In the genomic region with DNA sequence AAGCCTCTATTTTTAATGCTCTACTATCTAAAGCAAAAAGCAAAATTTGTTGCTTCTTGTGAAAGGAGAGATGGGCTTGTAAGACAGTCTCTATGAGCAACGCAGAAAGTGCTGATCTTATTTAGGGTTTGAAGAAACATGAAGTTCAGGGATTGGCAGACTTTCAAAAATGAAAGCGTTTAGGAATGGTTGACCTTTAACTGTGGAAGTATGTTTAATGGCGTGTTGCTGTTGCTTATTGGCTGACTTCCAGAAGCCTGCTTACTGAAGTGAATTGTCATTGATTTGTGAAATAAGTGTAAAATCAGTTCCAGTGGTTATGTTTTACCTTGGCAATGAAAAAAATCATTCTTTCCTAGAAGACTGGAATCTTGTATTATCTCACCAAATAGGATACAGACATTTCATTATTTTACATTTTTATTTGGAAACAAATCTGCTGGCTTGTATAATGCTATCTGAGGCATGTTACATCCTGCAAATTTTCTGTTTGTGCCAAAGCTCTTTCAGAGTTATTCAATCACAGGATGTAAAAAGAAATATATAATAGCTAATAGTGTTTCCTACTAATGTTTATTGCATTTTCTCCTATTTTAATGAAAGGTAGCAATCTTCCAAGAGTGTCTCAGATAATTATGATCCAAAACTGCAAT, we compare ENCODE assay signal across 10 cellular contexts.
A peak's percentile ranks its signal among the peaks of the same experiment; 100 is the strongest.
DNase-seq lines count a peak whose midpoint lies in the region; ATAC-seq and TF ChIP-seq lines count a peak whose summit lies in the region.
"Had no signal": no experiment of that assay in that cellular context is flagged by ENCODE, and none has a peak within 500 bp of the region (broad histone marks: within the 10 kb centered on the region; RNA-seq: fewer than 3 reads in every experiment).

No MANE protein-coding gene starts in this region.

- intact Hi-C loops in right cardiac atrium (cut with DNase I) = no loop called here

- H3K4me3 ChIP-seq in astrocyte of the cerebellum (ENCODE audit: low read depth, low read length) (no peak overlapping the region), kidney epithelial cell (ENCODE audit: low read depth, low read length) (no peak overlapping the region), right cardiac atrium (ENCODE audit: low read length) (no peak overlapping the region)

- H3K9me3 ChIP-seq in right cardiac atrium (ENCODE audit: control insufficient read depth, low read length) = no peaks in the 10 kb centered on the region

- DNase-seq in Caki2 (ENCODE audit: low read depth) (peak; percentile 54), NCI-H146 (lab: John Stamatoyannopoulos, UW) (peak; percentile 44), astrocyte of the cerebellum (ENCODE audit: low read depth) (peak; percentile 98), kidney epithelial cell (ENCODE audit: low read depth) (peak; percentile 57), mesenteric fat pad (ENCODE audit: low spot score) (no peak), KBM-7 (no peak), right cardiac atrium (no peak)
- DNase-seq: dorsolateral prefrontal cortex, nucleus accumbens had no signal

- ATAC-seq in HG02571 (IDR thresholded peaks at IDR 0.05; ENCODE audit: unreplicated experiment) (no peak), right cardiac atrium (no peak)

- TF ChIP-seq CTCF in astrocyte of the cerebellum (IDR thresholded peaks at IDR 0.05; ENCODE audit: low read depth, low read length, missing control alignments) = no peak
- no peak for TF ChIP-seq CTCF in kidney epithelial cell (IDR thresholded peaks at IDR 0.05; ENCODE audit: insufficient read depth, low read length, poor library complexity, severe bottlenecking)

- in situ Hi-C loops in Caki2 (cut with HindIII; ENCODE audit: low pct_unique_long_range_greater_than_20kb, low sequenced_read_pairs) = no loop called here
- in situ Hi-C loops in astrocyte of the cerebellum (cut with HindIII; ENCODE audit: low sequenced_read_pairs) = no loop called here
- in situ Hi-C loops in KBM-7 (cut with MboI; ENCODE audit: low pct_unique_long_range_greater_than_20kb, low sequenced_read_pairs) = no loop called here

- 9% methylated on average over 3 of the region's 3 CpGs for WGBS in right cardiac atrium

- H3K36me3 ChIP-seq in kidney epithelial cell (ENCODE audit: control insufficient read depth, insufficient read depth, low read length) = no peaks in the 10 kb centered on the region

- no peaks in the 10 kb centered on the region for H3K4me1 ChIP-seq in right cardiac atrium (ENCODE audit: control insufficient read depth, insufficient read depth, low read length)

- H3K27me3 ChIP-seq in kidney epithelial cell (ENCODE audit: control insufficient read depth, insufficient read depth, low read length) (no peaks in the 10 kb centered on the region), right cardiac atrium (ENCODE audit: control insufficient read depth, insufficient read depth) (no peaks in the 10 kb centered on the region)
- H3K27me3 ChIP-seq: dorsolateral prefrontal cortex had no signal

- H3K27ac ChIP-seq in right cardiac atrium (ENCODE audit: low read length) = no peak overlapping the region
- H3K27ac ChIP-seq: dorsolateral prefrontal cortex had no signal

Comparison
In these comparisons a context has a peak if more than half of its experiments do, and no peak if none do; other contexts are left out.
1. DNase-seq: peak in Caki2 (single experiment), NCI-H146 (single experiment), astrocyte of the cerebellum (single experiment) and kidney epithelial cell (single experiment); none in mesenteric fat pad (single experiment), KBM-7 (single experiment) and right cardiac atrium (0 of 3).